ENCODE assay signal across 1 cellular context in the genomic region with DNA sequence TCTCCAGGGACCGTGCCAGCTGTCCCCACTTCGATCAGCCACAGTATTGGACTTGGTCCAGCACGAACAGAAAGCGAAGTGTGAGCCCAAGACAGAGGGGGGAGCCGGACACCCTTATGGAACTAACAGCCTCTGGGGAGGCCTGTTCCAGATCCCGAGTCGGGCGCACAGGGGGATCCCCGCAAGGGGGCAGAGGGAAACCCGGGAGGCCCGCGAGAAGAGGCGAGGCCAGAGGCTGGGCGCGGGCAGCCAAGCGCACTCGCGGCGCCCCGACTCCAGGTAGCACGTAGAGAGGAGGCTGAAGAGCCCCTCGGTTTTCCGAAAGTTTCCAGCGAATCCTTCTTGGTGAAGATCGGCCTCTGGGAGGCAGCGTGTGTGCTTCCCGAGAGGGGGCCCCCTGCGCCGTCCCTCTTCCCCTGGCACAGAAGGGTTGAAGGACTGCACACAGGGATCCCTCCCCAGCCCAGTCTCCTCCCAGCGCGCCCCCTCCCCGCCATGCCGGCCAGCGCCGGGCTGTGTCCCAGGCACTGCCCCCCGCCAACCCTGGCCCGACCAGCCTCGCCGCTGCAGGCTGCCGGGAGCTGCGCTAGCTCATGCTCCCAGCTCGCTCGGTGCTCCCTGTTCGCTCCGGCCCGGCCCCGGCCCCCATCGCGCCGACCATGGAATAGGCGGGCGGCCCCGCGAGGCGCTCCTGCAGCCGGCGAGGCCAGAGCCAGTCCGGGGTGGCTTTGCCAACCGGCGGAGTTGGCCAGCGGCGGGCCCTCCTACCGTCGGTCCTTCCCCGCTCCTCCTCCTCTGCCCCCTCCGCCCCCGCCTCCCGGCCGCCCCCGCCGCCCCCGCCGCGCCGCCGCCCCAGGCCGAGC.
A peak's percentile ranks its signal among the peaks of the same experiment; 100 is the strongest.
TF ChIP-seq lines count a peak whose summit lies in the region.

No MANE protein-coding gene starts in this region.

TF ChIP-seq in H1, 55 proteins besides CTCF, POLR2A, EP300 and RAD21:
- TF ChIP-seq KDM4A (IDR thresholded peaks at IDR 0.05; ENCODE audit: low read depth, low read length, severe bottlenecking) = peak; percentile 70
- TF ChIP-seq KDM1A (IDR thresholded peaks at IDR 0.05; ENCODE audit: borderline replicate concordance, low read length) = peak; percentile 23; the same call in 1 of the 2 replicates
- TF ChIP-seq SIX5 (IDR thresholded peaks at IDR 0.05; ENCODE audit: low read depth, low read length) = no peak
- no peak for TF ChIP-seq RFX5 (IDR thresholded peaks at IDR 0.05; ENCODE audit: borderline replicate concordance, low read depth, low read length)
- TF ChIP-seq NRF1 (IDR thresholded peaks at IDR 0.05; ENCODE audit: low read depth, low read length) = no peak
- TF ChIP-seq SIN3A (conservative IDR thresholded peaks at IDR 0.05 in 1 of 2, IDR thresholded peaks at IDR 0.05 in 1 of 2; ENCODE audit: low read depth in 1 of 2, low read length in 2 of 2) = no peak
- 0 out of 2 replicates have a peak, but pooled peaks have one; percentile 46 for TF ChIP-seq RBBP5 (IDR thresholded peaks at IDR 0.05; ENCODE audit: borderline replicate concordance, low read depth, low read length)
- TF ChIP-seq, protein P1, sequence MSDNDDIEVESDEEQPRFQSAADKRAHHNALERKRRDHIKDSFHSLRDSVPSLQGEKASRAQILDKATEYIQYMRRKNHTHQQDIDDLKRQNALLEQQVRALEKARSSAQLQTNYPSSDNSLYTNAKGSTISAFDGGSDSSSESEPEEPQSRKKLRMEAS (IDR thresholded peaks at IDR 0.05) = peak; percentile 49; the same call in 1 of the 2 replicates
- TF ChIP-seq CBX8 (IDR thresholded peaks at IDR 0.05; ENCODE audit: borderline replicate concordance, low read depth, low read length) = no peak
- TF ChIP-seq, protein P2, sequence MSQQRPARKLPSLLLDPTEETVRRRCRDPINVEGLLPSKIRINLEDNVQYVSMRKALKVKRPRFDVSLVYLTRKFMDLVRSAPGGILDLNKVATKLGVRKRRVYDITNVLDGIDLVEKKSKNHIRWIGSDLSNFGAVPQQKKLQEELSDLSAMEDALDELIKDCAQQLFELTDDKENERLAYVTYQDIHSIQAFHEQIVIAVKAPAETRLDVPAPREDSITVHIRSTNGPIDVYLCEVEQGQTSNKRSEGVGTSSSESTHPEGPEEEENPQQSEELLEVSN (IDR thresholded peaks at IDR 0.05) = peak; percentile 41; the same call in 1 of the 2 replicates
- peak; percentile 13 for TF ChIP-seq RNF2 (IDR thresholded peaks at IDR 0.05; ENCODE audit: borderline replicate concordance, low read depth, low read length, missing control alignments, poor library complexity, severe bottlenecking)
- no peak for TF ChIP-seq YY1 (IDR thresholded peaks at IDR 0.05; ENCODE audit: low read depth, low read length)
- peak; percentile 34; the same call in 1 of the 2 replicates for TF ChIP-seq PHF8 (conservative IDR thresholded peaks at IDR 0.05; ENCODE audit: low read depth, low read length)
- no peak for TF ChIP-seq MAFK (IDR thresholded peaks at IDR 0.05; ENCODE audit: low read depth, low read length)
- TF ChIP-seq ASH2L (IDR thresholded peaks at IDR 0.05; ENCODE audit: low read length) = peak; percentile 77
- no peak for TF ChIP-seq BRCA1 (IDR thresholded peaks at IDR 0.05; ENCODE audit: low read depth, low read length)
- TF ChIP-seq, protein P3, sequence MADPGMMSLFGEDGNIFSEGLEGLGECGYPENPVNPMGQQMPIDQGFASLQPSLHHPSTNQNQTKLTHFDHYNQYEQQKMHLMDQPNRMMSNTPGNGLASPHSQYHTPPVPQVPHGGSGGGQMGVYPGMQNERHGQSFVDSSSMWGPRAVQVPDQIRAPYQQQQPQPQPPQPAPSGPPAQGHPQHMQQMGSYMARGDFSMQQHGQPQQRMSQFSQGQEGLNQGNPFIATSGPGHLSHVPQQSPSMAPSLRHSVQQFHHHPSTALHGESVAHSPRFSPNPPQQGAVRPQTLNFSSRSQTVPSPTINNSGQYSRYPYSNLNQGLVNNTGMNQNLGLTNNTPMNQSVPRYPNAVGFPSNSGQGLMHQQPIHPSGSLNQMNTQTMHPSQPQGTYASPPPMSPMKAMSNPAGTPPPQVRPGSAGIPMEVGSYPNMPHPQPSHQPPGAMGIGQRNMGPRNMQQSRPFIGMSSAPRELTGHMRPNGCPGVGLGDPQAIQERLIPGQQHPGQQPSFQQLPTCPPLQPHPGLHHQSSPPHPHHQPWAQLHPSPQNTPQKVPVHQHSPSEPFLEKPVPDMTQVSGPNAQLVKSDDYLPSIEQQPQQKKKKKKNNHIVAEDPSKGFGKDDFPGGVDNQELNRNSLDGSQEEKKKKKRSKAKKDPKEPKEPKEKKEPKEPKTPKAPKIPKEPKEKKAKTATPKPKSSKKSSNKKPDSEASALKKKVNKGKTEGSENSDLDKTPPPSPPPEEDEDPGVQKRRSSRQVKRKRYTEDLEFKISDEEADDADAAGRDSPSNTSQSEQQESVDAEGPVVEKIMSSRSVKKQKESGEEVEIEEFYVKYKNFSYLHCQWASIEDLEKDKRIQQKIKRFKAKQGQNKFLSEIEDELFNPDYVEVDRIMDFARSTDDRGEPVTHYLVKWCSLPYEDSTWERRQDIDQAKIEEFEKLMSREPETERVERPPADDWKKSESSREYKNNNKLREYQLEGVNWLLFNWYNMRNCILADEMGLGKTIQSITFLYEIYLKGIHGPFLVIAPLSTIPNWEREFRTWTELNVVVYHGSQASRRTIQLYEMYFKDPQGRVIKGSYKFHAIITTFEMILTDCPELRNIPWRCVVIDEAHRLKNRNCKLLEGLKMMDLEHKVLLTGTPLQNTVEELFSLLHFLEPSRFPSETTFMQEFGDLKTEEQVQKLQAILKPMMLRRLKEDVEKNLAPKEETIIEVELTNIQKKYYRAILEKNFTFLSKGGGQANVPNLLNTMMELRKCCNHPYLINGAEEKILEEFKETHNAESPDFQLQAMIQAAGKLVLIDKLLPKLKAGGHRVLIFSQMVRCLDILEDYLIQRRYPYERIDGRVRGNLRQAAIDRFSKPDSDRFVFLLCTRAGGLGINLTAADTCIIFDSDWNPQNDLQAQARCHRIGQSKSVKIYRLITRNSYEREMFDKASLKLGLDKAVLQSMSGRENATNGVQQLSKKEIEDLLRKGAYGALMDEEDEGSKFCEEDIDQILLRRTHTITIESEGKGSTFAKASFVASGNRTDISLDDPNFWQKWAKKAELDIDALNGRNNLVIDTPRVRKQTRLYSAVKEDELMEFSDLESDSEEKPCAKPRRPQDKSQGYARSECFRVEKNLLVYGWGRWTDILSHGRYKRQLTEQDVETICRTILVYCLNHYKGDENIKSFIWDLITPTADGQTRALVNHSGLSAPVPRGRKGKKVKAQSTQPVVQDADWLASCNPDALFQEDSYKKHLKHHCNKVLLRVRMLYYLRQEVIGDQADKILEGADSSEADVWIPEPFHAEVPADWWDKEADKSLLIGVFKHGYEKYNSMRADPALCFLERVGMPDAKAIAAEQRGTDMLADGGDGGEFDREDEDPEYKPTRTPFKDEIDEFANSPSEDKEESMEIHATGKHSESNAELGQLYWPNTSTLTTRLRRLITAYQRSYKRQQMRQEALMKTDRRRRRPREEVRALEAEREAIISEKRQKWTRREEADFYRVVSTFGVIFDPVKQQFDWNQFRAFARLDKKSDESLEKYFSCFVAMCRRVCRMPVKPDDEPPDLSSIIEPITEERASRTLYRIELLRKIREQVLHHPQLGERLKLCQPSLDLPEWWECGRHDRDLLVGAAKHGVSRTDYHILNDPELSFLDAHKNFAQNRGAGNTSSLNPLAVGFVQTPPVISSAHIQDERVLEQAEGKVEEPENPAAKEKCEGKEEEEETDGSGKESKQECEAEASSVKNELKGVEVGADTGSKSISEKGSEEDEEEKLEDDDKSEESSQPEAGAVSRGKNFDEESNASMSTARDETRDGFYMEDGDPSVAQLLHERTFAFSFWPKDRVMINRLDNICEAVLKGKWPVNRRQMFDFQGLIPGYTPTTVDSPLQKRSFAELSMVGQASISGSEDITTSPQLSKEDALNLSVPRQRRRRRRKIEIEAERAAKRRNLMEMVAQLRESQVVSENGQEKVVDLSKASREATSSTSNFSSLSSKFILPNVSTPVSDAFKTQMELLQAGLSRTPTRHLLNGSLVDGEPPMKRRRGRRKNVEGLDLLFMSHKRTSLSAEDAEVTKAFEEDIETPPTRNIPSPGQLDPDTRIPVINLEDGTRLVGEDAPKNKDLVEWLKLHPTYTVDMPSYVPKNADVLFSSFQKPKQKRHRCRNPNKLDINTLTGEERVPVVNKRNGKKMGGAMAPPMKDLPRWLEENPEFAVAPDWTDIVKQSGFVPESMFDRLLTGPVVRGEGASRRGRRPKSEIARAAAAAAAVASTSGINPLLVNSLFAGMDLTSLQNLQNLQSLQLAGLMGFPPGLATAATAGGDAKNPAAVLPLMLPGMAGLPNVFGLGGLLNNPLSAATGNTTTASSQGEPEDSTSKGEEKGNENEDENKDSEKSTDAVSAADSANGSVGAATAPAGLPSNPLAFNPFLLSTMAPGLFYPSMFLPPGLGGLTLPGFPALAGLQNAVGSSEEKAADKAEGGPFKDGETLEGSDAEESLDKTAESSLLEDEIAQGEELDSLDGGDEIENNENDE (IDR thresholded peaks at IDR 0.05; ENCODE audit: insufficient replicate concordance, low read length) = no peak
